In the genomic region with DNA sequence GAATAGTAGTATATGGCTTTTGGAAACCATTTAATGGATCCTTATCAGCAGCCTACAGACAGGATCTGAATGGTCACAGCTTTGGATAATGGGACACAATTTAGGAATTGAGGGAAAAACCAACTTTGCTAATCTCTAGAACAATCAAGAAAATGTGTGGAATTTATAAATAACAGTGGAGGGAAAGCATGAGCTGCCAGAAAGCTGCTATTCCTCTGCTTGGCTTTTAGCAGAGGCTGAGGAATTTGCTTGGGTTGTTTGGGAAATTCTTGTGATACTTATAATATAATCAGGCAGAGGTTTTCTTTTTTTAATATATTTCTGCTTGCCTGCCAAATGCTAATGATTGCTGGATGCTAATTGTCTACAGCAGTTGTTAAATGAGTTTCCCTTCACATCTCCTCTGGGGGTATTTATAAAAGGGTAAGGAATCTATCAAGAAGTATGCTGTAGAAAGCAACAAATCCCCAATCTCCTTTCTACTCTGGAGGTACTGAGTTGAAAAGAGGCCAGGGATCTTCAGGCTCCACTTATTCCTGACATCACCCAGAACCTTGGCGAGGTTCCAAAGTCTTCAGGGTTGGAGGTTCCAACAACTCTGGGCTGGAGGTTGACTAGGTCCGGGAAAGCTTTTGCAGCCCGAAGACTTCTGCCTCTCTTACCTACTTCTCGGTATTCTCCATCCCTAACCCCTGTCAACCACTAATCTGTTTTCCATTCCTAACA, we compare ENCODE assay signal across 1 cellular context.
TF ChIP-seq lines count a peak whose summit lies in the region.

No MANE protein-coding gene starts in this region.

TF ChIP-seq in HEK293T, 16 proteins besides CTCF, POLR2A, EP300 and RAD21:
- TF ChIP-seq CTBP1 (IDR thresholded peaks at IDR 0.05; ENCODE audit: borderline replicate concordance): no peak
- no peak for TF ChIP-seq BHLHE40 (IDR thresholded peaks at IDR 0.05; ENCODE audit: borderline replicate concordance)
